In genomic region chr10:67849331-67850011, GRCh38 we compare ENCODE assay signal across 8 cellular contexts. TPM values are rescaled to one million over a fixed set of nuclear protein-coding genes. Genes with fewer than 3 reads are reported as not detected.
A peak's percentile ranks its signal among the peaks of the same experiment; 100 is the strongest.
DNase-seq lines count a peak whose midpoint lies in the region; ATAC-seq and TF ChIP-seq lines count a peak whose summit lies in the region.

No MANE protein-coding gene starts in this region.

- no peaks in the 10 kb centered on the region for H3K9me3 ChIP-seq in endodermal cell (ENCODE audit: control insufficient read depth, low read length)

- H3K9ac ChIP-seq in endodermal cell (ENCODE audit: extremely low read depth, low read length, poor library complexity, severe bottlenecking) = peak overlapping the region; percentile 82

- no peaks in the 10 kb centered on the region for H3K9me3 Mint-ChIP-seq in activated CD8-positive, alpha-beta memory T cell treated with anti-CD3 and anti-CD28 coated beads, Interleukin-2, amount 10 ng/mL, durations not matched to agents 7 days and 5 days (ENCODE audit: low read depth)
- no peaks in the 10 kb centered on the region for H3K9me3 Mint-ChIP-seq in endodermal cell

- H3K27me3 ChIP-seq in endodermal cell (ENCODE audit: control insufficient read depth, insufficient read depth, low read length, poor library complexity, severe bottlenecking) = no peaks in the 10 kb centered on the region

- H3K4me1 Mint-ChIP-seq in activated CD8-positive, alpha-beta memory T cell treated with anti-CD3 and anti-CD28 coated beads, Interleukin-2, amount 10 ng/mL, durations not matched to agents 7 days and 5 days = peaks cover 11% of the 10 kb centered on the region
- H3K4me1 Mint-ChIP-seq in endodermal cell = no peaks in the 10 kb centered on the region

- CTCF ChIA-PET in activated CD8-positive, alpha-beta memory T cell treated with anti-CD3 and anti-CD28 coated beads, Interleukin-2, amount 10 ng/mL, durations not matched to agents 7 days and 5 days (lab: Charles Lee) = interaction anchor here (1.1 to 4.2 kb wide), 5 partner anchors 12 to 69 kb away, joined by 3 to 22 read pairs (median 4); partner anchors contain the start of gene DNAJC12

- H3K4me1 ChIP-seq in endodermal cell (ENCODE audit: control insufficient read depth, insufficient read depth, low read length) = no peaks in the 10 kb centered on the region

- peak overlapping the region; percentile 97 for H3K27ac Mint-ChIP-seq in activated CD8-positive, alpha-beta memory T cell treated with anti-CD3 and anti-CD28 coated beads, Interleukin-2, amount 10 ng/mL, durations not matched to agents 7 days and 5 days
- H3K27ac Mint-ChIP-seq in endodermal cell = peak overlapping the region; percentile 93

- peak; percentile 75 for DNase-seq in COR-L47 (lab: John Stamatoyannopoulos, UW)
- DNase-seq in HT1080 (ENCODE audit: low read depth) = peak; percentile 91
- peak; percentile 86 to 92 for DNase-seq in NOMO-1 (lab: John Stamatoyannopoulos, UW; ENCODE audit: unreplicated experiment in 2 of 2)
- peak; percentile 98 for DNase-seq in activated CD8-positive, alpha-beta memory T cell treated with anti-CD3 and anti-CD28 coated beads, Interleukin-2, amount 10 ng/mL, durations not matched to agents 7 days and 5 days
- peak; percentile 97 for DNase-seq in endodermal cell
- peak; percentile 96 for DNase-seq in mesenteric fat pad (ENCODE audit: low spot score)
- peak; percentile 93 for DNase-seq in stimulated activated CD8-positive, alpha-beta memory T cell treated with anti-CD3 and anti-CD28 coated beads, Interleukin-15, amount 100 ng/mL, for 1 hour (ENCODE audit: low read depth)

- ATAC-seq in GM21367 (IDR thresholded peaks at IDR 0.05; ENCODE audit: unreplicated experiment) = peak; percentile 96
- ATAC-seq in activated CD8-positive, alpha-beta memory T cell treated with anti-CD3 and anti-CD28 coated beads, Interleukin-2, amount 10 ng/mL, durations not matched to agents 7 days and 5 days = peak; percentile 99

- no peaks in the 10 kb centered on the region for H3K36me3 ChIP-seq in endodermal cell (ENCODE audit: control insufficient read depth, insufficient read depth, low read length)

- H3K27me3 Mint-ChIP-seq in activated CD8-positive, alpha-beta memory T cell treated with anti-CD3 and anti-CD28 coated beads, Interleukin-2, amount 10 ng/mL, durations not matched to agents 7 days and 5 days = no peaks in the 10 kb centered on the region
- H3K27me3 Mint-ChIP-seq in endodermal cell (ENCODE audit: insufficient read depth) = no peaks in the 10 kb centered on the region

- H3K36me3 Mint-ChIP-seq in activated CD8-positive, alpha-beta memory T cell treated with anti-CD3 and anti-CD28 coated beads, Interleukin-2, amount 10 ng/mL, durations not matched to agents 7 days and 5 days = peaks cover 1% of the 10 kb centered on the region
- no peaks in the 10 kb centered on the region for H3K36me3 Mint-ChIP-seq in endodermal cell (ENCODE audit: low read depth)

- H3K4me3 Mint-ChIP-seq in activated CD8-positive, alpha-beta memory T cell treated with anti-CD3 and anti-CD28 coated beads, Interleukin-2, amount 10 ng/mL, durations not matched to agents 7 days and 5 days = peak overlapping the region; percentile 91
- peak overlapping the region; percentile 88 for H3K4me3 Mint-ChIP-seq in endodermal cell

- H3K27ac ChIP-seq in endodermal cell (ENCODE audit: low read depth, low read length) = no peak overlapping the region

- no peak for TF ChIP-seq CTCF in endodermal cell (conservative IDR thresholded peaks at IDR 0.05)

- 5 to 28% methylated on average over 17 to 36 of the region's 36 CpGs for WGBS in endodermal cell (ENCODE audit: insufficient coverage in 1 of 2, insufficient read length in 1 of 2), 2 experiments

- H3K4me3 ChIP-seq in endodermal cell (ENCODE audit: low read length) = peak overlapping the region; percentile 91

RNA-seq across cellular contexts. Expression of gene DNAJC12, which starts 11.5 kb away (rescaled TPM):
- 0.98 and 2.1 TPM in 2 replicates for total RNA-seq in HT1080 (2014; rRNA removed; shearing (Covaris generic))
- 0.42 and 0.98 TPM in 2 replicates for polyA plus RNA-seq in HT1080 (2015; cell fraction: cytosol; rRNA removed)
- polyA plus RNA-seq in HT1080 (2015; cell fraction: nucleus; rRNA removed) = 0.10 and 0.44 TPM in 2 replicates
- total RNA-seq in activated CD8-positive, alpha-beta memory T cell treated with anti-CD3 and anti-CD28 coated beads, Interleukin-2, amount 10 ng/mL, durations not matched to agents 7 days and 5 days = 10 to 100 TPM in 1 of 2 experiments, 1 to 10 TPM in 1; 8.8 to 40.8 TPM
- total RNA-seq in endodermal cell = under 1 TPM in 1 of 2 donors, not detected in 1; 0.59 TPM
- 9.9 TPM for polyA plus RNA-seq in endodermal cell (2013, experiment 1 of 2)
- polyA plus RNA-seq in endodermal cell (2013, experiment 2 of 2) = 8.2 TPM
- 1.0 TPM for total RNA-seq in mesenteric fat pad

RNA-seq across cellular contexts. Expression of gene SIRT1, which starts 35.0 kb away (rescaled TPM):
- 10.4 and 12.1 TPM in 2 replicates for total RNA-seq in HT1080 (2014; rRNA removed; shearing (Covaris generic))
- polyA plus RNA-seq in HT1080 (2015; cell fraction: cytosol; rRNA removed) = 12.3 and 15.3 TPM in 2 replicates
- 12.5 and 13.7 TPM in 2 replicates for polyA plus RNA-seq in HT1080 (2015; cell fraction: nucleus; rRNA removed)
- 10 to 100 TPM; 20.7 to 23.4 TPM for total RNA-seq in activated CD8-positive, alpha-beta memory T cell treated with anti-CD3 and anti-CD28 coated beads, Interleukin-2, amount 10 ng/mL, durations not matched to agents 7 days and 5 days
- total RNA-seq in endodermal cell (10 to 100 TPM; 30.2 to 36.7 TPM), mesenteric fat pad (25.4 TPM)
- polyA plus RNA-seq in endodermal cell (2013, experiment 1 of 2) = 29.7 TPM
- 26.4 TPM for polyA plus RNA-seq in endodermal cell (2013, experiment 2 of 2)
